16 cellular contexts compared by ENCODE assay signal in the genomic region with DNA sequence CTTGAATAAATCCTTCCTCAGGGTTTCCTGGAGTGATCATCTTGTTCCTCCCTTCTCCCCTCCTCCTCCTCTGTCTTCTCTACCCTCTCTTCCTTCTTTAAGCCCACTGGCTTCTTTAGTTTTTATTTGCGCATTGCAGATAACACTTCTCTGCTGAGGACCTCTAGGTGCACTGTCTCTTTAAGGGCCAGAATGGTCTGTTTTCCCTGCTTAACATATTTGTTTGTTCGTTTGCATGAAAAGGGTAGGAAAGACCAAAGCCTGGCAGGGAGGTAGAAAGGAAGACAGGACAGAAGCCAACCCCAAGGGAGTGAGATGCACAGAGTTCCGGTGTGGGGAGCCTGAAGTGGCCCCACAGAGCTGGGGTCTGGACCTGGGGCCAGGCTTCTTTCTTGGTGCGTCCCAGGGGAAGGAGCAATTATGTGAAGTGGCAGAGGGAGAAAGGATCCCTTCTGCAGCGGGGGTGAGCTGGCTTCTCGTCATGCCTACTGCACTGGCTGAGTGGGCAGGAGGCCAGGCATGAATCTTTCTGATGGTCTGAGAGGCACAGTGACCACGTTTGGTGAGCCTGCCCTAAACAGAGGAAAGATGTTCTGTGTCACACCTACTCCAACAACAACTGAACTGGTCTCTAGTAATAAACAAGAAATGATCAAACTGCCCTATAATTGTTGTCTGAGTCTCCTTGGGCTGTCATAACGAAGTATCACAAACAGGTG.
"Had no signal": no experiment of that assay in that cellular context is flagged by ENCODE, and none has a peak within 500 bp of the region (broad histone marks: within the 10 kb centered on the region; RNA-seq: fewer than 3 reads in every experiment).

No MANE protein-coding gene starts in this region.

- H3K4me3 ChIP-seq: ascending aorta, breast epithelium, gastrocnemius medialis, ovary, sigmoid colon, testis, upper lobe of left lung had no signal

- H3K27ac ChIP-seq: ascending aorta, breast epithelium, gastrocnemius medialis, ovary, sigmoid colon, testis, upper lobe of left lung had no signal

- H3K27ac Mint-ChIP-seq: activated naive CD8-positive, alpha-beta T cell treated with anti-CD3 and anti-CD28 coated beads, Interleukin-2, amount 10 ng/mL, durations not matched to agents 7 days and 5 days; activated T-helper 1 cell treated with anti-CD3 and anti-CD28 coated beads, Interleukin-12 subunit alpha, Interleukin-12 subunit beta, Interleukin-2, Interleukin-4 antibody, amounts not matched to agents 30 ng/mL and 10 ng/mL and 1 ng/mL, durations not matched to agents 14 hours and 24 hours and 36 hours; dendritic cell treated with granulocyte-macrophage colony-stimulating factor and Interleukin-4, amounts not matched to agents 40 ng/mL and 50 ng/mL, for 4 days; stimulated activated naive CD8-positive, alpha-beta T cell treated with anti-CD3 and anti-CD28 coated beads, Interleukin-15, amount 100 ng/mL, for 72 hours had no signal

- H3K4me1 ChIP-seq: breast epithelium, testis, upper lobe of left lung had no signal

- H3K36me3 ChIP-seq: ascending aorta, breast epithelium, gastrocnemius medialis, ovary, sigmoid colon, upper lobe of left lung had no signal

- H3K4me3 Mint-ChIP-seq: activated naive CD8-positive, alpha-beta T cell treated with anti-CD3 and anti-CD28 coated beads, Interleukin-2, amount 10 ng/mL, durations not matched to agents 7 days and 5 days; activated T-helper 1 cell treated with anti-CD3 and anti-CD28 coated beads, Interleukin-12 subunit alpha, Interleukin-12 subunit beta, Interleukin-2, Interleukin-4 antibody, amounts not matched to agents 30 ng/mL and 10 ng/mL and 1 ng/mL, durations not matched to agents 14 hours and 24 hours and 36 hours; dendritic cell treated with granulocyte-macrophage colony-stimulating factor and Interleukin-4, amounts not matched to agents 40 ng/mL and 50 ng/mL, for 4 days; stimulated activated naive CD8-positive, alpha-beta T cell treated with anti-CD3 and anti-CD28 coated beads, Interleukin-15, amount 100 ng/mL, for 72 hours had no signal

- ATAC-seq: activated CD4-positive, CD25-positive, alpha-beta regulatory T cell treated with anti-CD3 and anti-CD28 coated beads, Interleukin-2, amount 50 U/mL, for 24 hours; gastrocnemius medialis; stimulated activated naive CD8-positive, alpha-beta T cell treated with anti-CD3 and anti-CD28 coated beads, Interleukin-15, amount 100 ng/mL, for 72 hours had no signal

- H3K27me3 ChIP-seq: ascending aorta, breast epithelium, gastrocnemius medialis, ovary, sigmoid colon, testis, upper lobe of left lung had no signal

- DNase-seq: activated CD4-positive, alpha-beta T cell treated with anti-CD3 and anti-CD28 coated beads, Interleukin-2, amount 50 U/mL, for 1 hour; activated CD8-positive, alpha-beta memory T cell treated with anti-CD3 and anti-CD28 coated beads for 24 hours; activated naive CD8-positive, alpha-beta T cell treated with anti-CD3 and anti-CD28 coated beads, Interleukin-2, amount 10 ng/mL, durations not matched to agents 7 days and 5 days; cerebellar nuclear complex; gastrocnemius medialis; ovary; sigmoid colon; stimulated activated CD4-positive, alpha-beta T cell treated with anti-CD3 and anti-CD28 coated beads, Interleukin-1b, Interleukin-23, amount 100 ng/mL, for 48 hours; stimulated activated naive CD8-positive, alpha-beta T cell treated with anti-CD3 and anti-CD28 coated beads, Interleukin-15, amount 100 ng/mL, for 72 hours; testis; upper lobe of left lung had no signal

- H3K9me3 ChIP-seq: ascending aorta, breast epithelium, gastrocnemius medialis, ovary, sigmoid colon, testis, upper lobe of left lung had no signal

- H3K36me3 Mint-ChIP-seq: activated naive CD8-positive, alpha-beta T cell treated with anti-CD3 and anti-CD28 coated beads, Interleukin-2, amount 10 ng/mL, durations not matched to agents 7 days and 5 days had no signal

- H3K4me1 Mint-ChIP-seq: activated naive CD8-positive, alpha-beta T cell treated with anti-CD3 and anti-CD28 coated beads, Interleukin-2, amount 10 ng/mL, durations not matched to agents 7 days and 5 days; stimulated activated naive CD8-positive, alpha-beta T cell treated with anti-CD3 and anti-CD28 coated beads, Interleukin-15, amount 100 ng/mL, for 72 hours had no signal

- H3K9me3 Mint-ChIP-seq: activated naive CD8-positive, alpha-beta T cell treated with anti-CD3 and anti-CD28 coated beads, Interleukin-2, amount 10 ng/mL, durations not matched to agents 7 days and 5 days; activated T-helper 1 cell treated with anti-CD3 and anti-CD28 coated beads, Interleukin-12 subunit alpha, Interleukin-12 subunit beta, Interleukin-2, Interleukin-4 antibody, amounts not matched to agents 30 ng/mL and 10 ng/mL and 1 ng/mL, durations not matched to agents 14 hours and 24 hours and 36 hours; dendritic cell treated with granulocyte-macrophage colony-stimulating factor and Interleukin-4, amounts not matched to agents 40 ng/mL and 50 ng/mL, for 4 days; stimulated activated naive CD8-positive, alpha-beta T cell treated with anti-CD3 and anti-CD28 coated beads, Interleukin-15, amount 100 ng/mL, for 72 hours had no signal
